21 cellular contexts compared by ENCODE assay signal in genomic region chr17:9802701-9803100, GRCh38. TPM values are rescaled to one million over a fixed set of nuclear protein-coding genes. Genes with fewer than 3 reads are reported as not detected.
"Had no signal": no experiment of that assay in that cellular context is flagged by ENCODE, and none has a peak within 500 bp of the region (broad histone marks: within the 10 kb centered on the region; RNA-seq: fewer than 3 reads in every experiment).

No MANE protein-coding gene starts in this region.

- H3K27me3 Mint-ChIP-seq: activated naive CD4-positive, alpha-beta T cell treated with anti-CD3 and anti-CD28 coated beads, Interleukin-2, amount 10 ng/mL, durations not matched to agents 7 days and 5 days had no signal

- H3K27ac Mint-ChIP-seq: activated naive CD4-positive, alpha-beta T cell treated with anti-CD3 and anti-CD28 coated beads, Interleukin-2, amount 10 ng/mL, durations not matched to agents 7 days and 5 days; activated T-helper 2 cell treated with anti-CD3 and anti-CD28 coated beads, Interferon-gamma antibody, Interleukin-2, Interleukin-4, amounts not matched to agents 10 μg/mL and 5 μg/mL and 100 μg/mL, durations not matched to agents 14 hours and 24 hours and 36 hours; endodermal cell; immature natural killer cell; memory B cell; nephron progenitor cell; stimulated activated naive CD8-positive, alpha-beta T cell treated with anti-CD3 and anti-CD28 coated beads, Interleukin-15, Interleukin-2, amounts not matched to agents 100 ng/mL and 50 ng/mL, for 24 hours had no signal

- H3K27ac ChIP-seq: adrenal gland, psoas muscle, thoracic aorta, uterus had no signal

- H3K36me3 Mint-ChIP-seq: activated naive CD4-positive, alpha-beta T cell treated with anti-CD3 and anti-CD28 coated beads, Interleukin-2, amount 10 ng/mL, durations not matched to agents 7 days and 5 days; immature natural killer cell; memory B cell had no signal

- H3K27me3 ChIP-seq: adrenal gland, uterus had no signal

- H3K4me3 Mint-ChIP-seq: activated naive CD4-positive, alpha-beta T cell treated with anti-CD3 and anti-CD28 coated beads, Interleukin-2, amount 10 ng/mL, durations not matched to agents 7 days and 5 days; endodermal cell; immature natural killer cell; memory B cell; nephron progenitor cell; stimulated activated naive CD8-positive, alpha-beta T cell treated with anti-CD3 and anti-CD28 coated beads, Interleukin-15, Interleukin-2, amounts not matched to agents 100 ng/mL and 50 ng/mL, for 24 hours had no signal

- ATAC-seq: psoas muscle had no signal

- H3K9me3 Mint-ChIP-seq: activated naive CD4-positive, alpha-beta T cell treated with anti-CD3 and anti-CD28 coated beads, Interleukin-2, amount 10 ng/mL, durations not matched to agents 7 days and 5 days; activated T-helper 2 cell treated with anti-CD3 and anti-CD28 coated beads, Interferon-gamma antibody, Interleukin-2, Interleukin-4, amounts not matched to agents 10 μg/mL and 5 μg/mL and 100 μg/mL, durations not matched to agents 14 hours and 24 hours and 36 hours; endodermal cell; immature natural killer cell had no signal

- H3K36me3 ChIP-seq: adrenal gland, thoracic aorta, uterus had no signal

- DNase-seq: activated CD4-positive, alpha-beta T cell treated with anti-CD3 and anti-CD28 coated beads, Interleukin-2, amount 50 U/mL, for 1 hour; activated naive CD4-positive, alpha-beta T cell treated with anti-CD3 and anti-CD28 coated beads, Interleukin-2, amount 10 ng/mL, durations not matched to agents 7 days and 5 days; adrenal gland; central memory CD4-positive, alpha-beta T cell; endodermal cell; erythroblast; immature natural killer cell; nephron progenitor cell; psoas muscle; stimulated activated CD4-positive, alpha-beta T cell treated with anti-CD3 and anti-CD28 coated beads, Interleukin-15, amount 100 ng/mL, for 24 hours; stimulated activated CD4-positive, alpha-beta T cell treated with anti-CD3 and anti-CD28 coated beads, Interleukin-4, amount 100 ng/mL, for 24 hours; T-helper 1 cell; uterus had no signal

- H3K4me1 ChIP-seq: adrenal gland, psoas muscle, uterus had no signal

- H3K4me1 Mint-ChIP-seq: activated naive CD4-positive, alpha-beta T cell treated with anti-CD3 and anti-CD28 coated beads, Interleukin-2, amount 10 ng/mL, durations not matched to agents 7 days and 5 days; endodermal cell; immature natural killer cell; memory B cell had no signal

- H3K9me3 ChIP-seq: adrenal gland, thoracic aorta, uterus had no signal

- H3K4me3 ChIP-seq: adrenal gland, psoas muscle, thoracic aorta, uterus had no signal

RNA-seq across cellular contexts. Expression of gene DHRS7C, which starts 11.3 kb away (rescaled TPM):
- total RNA-seq: activated CD8-positive, alpha-beta memory T cell treated with anti-CD3 and anti-CD28 coated beads for 36 hours; activated T-helper 2 cell treated with anti-CD3 and anti-CD28 coated beads, Interferon-gamma antibody, Interleukin-2, Interleukin-4, amounts not matched to agents 10 μg/mL and 5 μg/mL and 100 μg/mL, durations not matched to agents 14 hours and 24 hours and 36 hours; adrenal gland; dermis microvascular lymphatic vessel endothelial cell; endodermal cell; omental fat pad; thoracic aorta; uterus had no signal
- polyA plus RNA-seq: adrenal gland, immature natural killer cell had no signal

RNA-seq across cellular contexts. Expression of gene GSG1L2, which starts 19.2 kb away (rescaled TPM):
- total RNA-seq: activated CD8-positive, alpha-beta memory T cell treated with anti-CD3 and anti-CD28 coated beads for 36 hours; activated T-helper 2 cell treated with anti-CD3 and anti-CD28 coated beads, Interferon-gamma antibody, Interleukin-2, Interleukin-4, amounts not matched to agents 10 μg/mL and 5 μg/mL and 100 μg/mL, durations not matched to agents 14 hours and 24 hours and 36 hours; adrenal gland; dermis microvascular lymphatic vessel endothelial cell; endodermal cell; omental fat pad; psoas muscle; skeletal muscle tissue; thoracic aorta; uterus had no signal
- polyA plus RNA-seq: adrenal gland, immature natural killer cell, psoas muscle had no signal

RNA-seq across cellular contexts. Expression of gene GLP2R, which starts 23.0 kb away (rescaled TPM):
- total RNA-seq: activated CD8-positive, alpha-beta memory T cell treated with anti-CD3 and anti-CD28 coated beads for 36 hours; activated T-helper 2 cell treated with anti-CD3 and anti-CD28 coated beads, Interferon-gamma antibody, Interleukin-2, Interleukin-4, amounts not matched to agents 10 μg/mL and 5 μg/mL and 100 μg/mL, durations not matched to agents 14 hours and 24 hours and 36 hours; dermis microvascular lymphatic vessel endothelial cell; endodermal cell; skeletal muscle tissue had no signal
- polyA plus RNA-seq: immature natural killer cell had no signal
